20 cellular contexts compared by ENCODE assay signal in genomic region chr7:132190683-132191082, GRCh38.
"Had no signal": no experiment of that assay in that cellular context is flagged by ENCODE, and none has a peak within 500 bp of the region (broad histone marks: within the 10 kb centered on the region; RNA-seq: fewer than 3 reads in every experiment).

No MANE protein-coding gene starts in this region.

- H3K36me3 ChIP-seq: SJCRH30 had no signal

- H3K4me3 ChIP-seq: SJCRH30, SK-N-MC had no signal

- ATAC-seq: Panc1, PC-3, Right ventricle myocardium inferior had no signal

- H3K4me1 ChIP-seq: SJCRH30 had no signal

- DNase-seq: KBM-7; NCI-H1092; NCI-H1105 treated with DMSO at 0.1 percent for 48 hours; NCI-H1417 treated with DMSO at 0.1 percent for 48 hours; NCI-H146; NCI-H1694 treated with DMSO at 0.1 percent for 48 hours; NCI-H1930; NCI-H2081; NCI-H2107; NCI-H2227 treated with DMSO at 0.1 percent for 48 hours; NCI-H524; NCI-H526 treated with DMSO at 0.1 percent for 48 hours; NCI-H748 treated with DMSO at 0.1 percent for 48 hours; NK-92 treated with Interleukin-12 subunit alpha and Interleukin-12 subunit beta, amount 100 ng/mL, for 24 hours; PC-3; SHP77 treated with DMSO at 0.1 percent for 48 hours; SJCRH30 had no signal

- H3K27ac ChIP-seq: SJCRH30, SK-N-MC had no signal

- H3K9me3 ChIP-seq: SJCRH30 had no signal
